8 cellular contexts compared by ENCODE assay signal in genomic region chr19:9818175-9818733, GRCh38. TPM values are rescaled to one million over a fixed set of nuclear protein-coding genes. Genes with fewer than 3 reads are reported as not detected.
DNase-seq lines count a peak whose midpoint lies in the region; ATAC-seq and TF ChIP-seq lines count a peak whose summit lies in the region.

No MANE protein-coding gene starts in this region.

- H3K4me1 Mint-ChIP-seq in naive thymus-derived CD8-positive, alpha-beta T cell, result peaks cover 13 to 42% (median 33%) of the 10 kb centered on the region in 4 donors

- H3K9me3 ChIP-seq in BLaER1 treated with 17β-estradiol and CSF1 and Interleukin-3, amounts not matched to agents 10 nM and 100 nM (replicated peaks in 1 of 11), result peaks cover 13 to 34% (median 32%) of the 10 kb centered on the region in 11 experiments

- H3K4me2 ChIP-seq in BLaER1 treated with 17β-estradiol and CSF1 and Interleukin-3, amounts not matched to agents 10 nM and 100 nM, result peak overlapping the region; percentile 83 to 99 (median 94)

- no peak for DNase-seq in LNCaP clone FGC (ENCODE audit: low read depth)
- no peak for DNase-seq in coronary artery (ENCODE audit: low spot score)
- peak in 1 of 10 donors; percentile 20 for DNase-seq in naive thymus-derived CD8-positive, alpha-beta T cell
- no peak for DNase-seq in NCI-H2107 (lab: John Stamatoyannopoulos, UW)
- no peak for DNase-seq in NCI-H510A (lab: John Stamatoyannopoulos, UW)
- DNase-seq in NK-92 (lab: John Stamatoyannopoulos, UW; ENCODE audit: unreplicated experiment), result no peak

- peaks cover 0 to 20% (median 2%) of the 10 kb centered on the region in 11 experiments; a peak in 6 of 22 replicates for H4K20me1 ChIP-seq in BLaER1 treated with 17β-estradiol and CSF1 and Interleukin-3, amounts not matched to agents 10 nM and 100 nM

- TF ChIP-seq CTCF in LNCaP clone FGC (IDR thresholded peaks at IDR 0.05; ENCODE audit: control insufficient read depth, extremely low read depth, insufficient read depth) (no peak), coronary artery (IDR thresholded peaks at IDR 0.05) (no peak)

- H3K4me3 ChIP-seq in BLaER1 treated with 17β-estradiol and CSF1 and Interleukin-3, amounts not matched to agents 10 nM and 100 nM, result peak overlapping the region; percentile 81 to 100 (median 94)
- peak overlapping the region; percentile 99 for H3K4me3 ChIP-seq in LNCaP clone FGC (ENCODE audit: low read depth, low read length)
- peak overlapping the region; percentile 100 for H3K4me3 ChIP-seq in coronary artery

- H3K27me3 ChIP-seq in BLaER1 treated with 17β-estradiol and CSF1 and Interleukin-3, amounts not matched to agents 10 nM and 100 nM, result no peaks in the 10 kb centered on the region

- H3K36me3 ChIP-seq in BLaER1 treated with 17β-estradiol and CSF1 and Interleukin-3, amounts not matched to agents 10 nM and 100 nM, result peaks cover 30 to 50% (median 42%) of the 10 kb centered on the region in 11 experiments

- peak overlapping the region; percentile 88 to 99 (median 95) for H3K9ac ChIP-seq in BLaER1 treated with 17β-estradiol and CSF1 and Interleukin-3, amounts not matched to agents 10 nM and 100 nM

- peak overlapping the region; percentile 89 to 94 (median 92) for H3K4me3 Mint-ChIP-seq in naive thymus-derived CD8-positive, alpha-beta T cell

- POLR2A ChIA-PET in naive thymus-derived CD8-positive, alpha-beta T cell (lab: Charles Lee), result interaction anchor here (0.6 to 2.2 kb wide), 21 partner anchors 9 to 1302 kb away, joined by 3 to 23 read pairs (median 4); partner anchors contain the start of genes PIN1, UBL5 and ZNF846

- ATAC-seq in naive thymus-derived CD8-positive, alpha-beta T cell, result no peak
- ATAC-seq in GM21526 (IDR thresholded peaks at IDR 0.05; ENCODE audit: low FRiP score, unreplicated experiment), result no peak

- H3K27ac Mint-ChIP-seq in naive thymus-derived CD8-positive, alpha-beta T cell, result peak overlapping the region; percentile 83 to 98 (median 93)

- peaks cover 0 to 6% (median 0%) of the 10 kb centered on the region in 9 donors for H3K9me3 Mint-ChIP-seq in naive thymus-derived CD8-positive, alpha-beta T cell

- peaks cover 4 to 28% (median 25%) of the 10 kb centered on the region in 3 donors for H3K36me3 Mint-ChIP-seq in naive thymus-derived CD8-positive, alpha-beta T cell

- no peaks in the 10 kb centered on the region for H3K27me3 Mint-ChIP-seq in naive thymus-derived CD8-positive, alpha-beta T cell

- H3K27ac ChIP-seq in BLaER1 treated with 17β-estradiol and CSF1 and Interleukin-3, amounts not matched to agents 10 nM and 100 nM, result peak overlapping the region; percentile 81 to 98 (median 91)
- H3K27ac ChIP-seq in coronary artery, result peak overlapping the region; percentile 88 to 99

- H3K4me1 ChIP-seq in BLaER1 treated with 17β-estradiol and CSF1 and Interleukin-3, amounts not matched to agents 10 nM and 100 nM, result peaks cover 18 to 30% (median 23%) of the 10 kb centered on the region in 10 experiments

RNA-seq across cellular contexts. Expression of gene FBXL12, which starts 0.6 kb away (rescaled TPM):
- 10 to 100 TPM; 38.0 to 42.1 TPM for total RNA-seq in naive thymus-derived CD8-positive, alpha-beta T cell
- 10 to 100 TPM in 1 of 3 donors, 1 to 10 TPM in 2; 8.3 to 15.6 (median 8.5) TPM for polyA plus RNA-seq in naive thymus-derived CD8-positive, alpha-beta T cell

RNA-seq across cellular contexts. Expression of gene UBL5, which starts 9.5 kb away (rescaled TPM):
- total RNA-seq in naive thymus-derived CD8-positive, alpha-beta T cell, result 100 to 1,000 TPM; 222 to 232 TPM
- 100 to 1,000 TPM; 694 to 819 (median 701) TPM for polyA plus RNA-seq in naive thymus-derived CD8-positive, alpha-beta T cell

RNA-seq across cellular contexts. Expression of gene PIN1, which starts 16.9 kb away (rescaled TPM):
- 10 to 100 TPM; 63.3 to 65.6 TPM for total RNA-seq in naive thymus-derived CD8-positive, alpha-beta T cell
- 100 to 1,000 TPM in 1 of 3 donors, 10 to 100 TPM in 2; 85.3 to 126 (median 95.8) TPM for polyA plus RNA-seq in naive thymus-derived CD8-positive, alpha-beta T cell

RNA-seq across cellular contexts. Expression of gene ZNF846, which starts 49.7 kb away (rescaled TPM):
- total RNA-seq in naive thymus-derived CD8-positive, alpha-beta T cell, result 10 to 100 TPM; 29.5 to 34.0 TPM
- 10 to 100 TPM in 1 of 3 donors, 1 to 10 TPM in 2; 6.0 to 10.6 (median 9.5) TPM for polyA plus RNA-seq in naive thymus-derived CD8-positive, alpha-beta T cell
